Comparison of ENCODE assay signal across 37 cellular contexts in genomic region chr7:156032973-156033372, GRCh38.
"Had no signal": no experiment of that assay in that cellular context is flagged by ENCODE, and none has a peak within 500 bp of the region (broad histone marks: within the 10 kb centered on the region; RNA-seq: fewer than 3 reads in every experiment).

No MANE protein-coding gene starts in this region.

- H3K4me1 Mint-ChIP-seq: activated T-helper 17 cell treated with anti-CD3 and anti-CD28 coated beads, Interleukin-2, amount 50 U/mL, for 72 hours; central memory CD8-positive, alpha-beta T cell had no signal

- H3K9me3 ChIP-seq: ascending aorta, body of pancreas, breast epithelium had no signal

- H3K27me3 ChIP-seq: adrenal gland, ascending aorta, body of pancreas, brain microvascular endothelial cell, cardiac muscle cell had no signal

- H3K27me3 Mint-ChIP-seq: activated naive CD8-positive, alpha-beta T cell; activated naive CD8-positive, alpha-beta T cell treated with anti-CD3 and anti-CD28 coated beads, Interleukin-2, amount 50 U/mL, for 24 hours; activated T-cell treated with anti-CD3 and anti-CD28 coated beads, Interleukin-2, amount 50 U/mL, for 24 hours had no signal

- DNase-seq: activated effector memory CD4-positive, alpha-beta T cell treated with anti-CD3 and anti-CD28 coated beads, Interleukin-2, amount 50 U/mL, for 16 hours; activated effector memory CD4-positive, alpha-beta T cell treated with Interleukin-2 at 50 U/mL for 16 hours; activated gamma-delta T cell; activated gamma-delta T cell treated with Interleukin-2 at 50 U/mL for 16 hours; activated naive CD4-positive, alpha-beta T cell; activated naive CD4-positive, alpha-beta T cell treated with anti-CD3 and anti-CD28 coated beads for 36 hours; activated naive CD4-positive, alpha-beta T cell treated with anti-CD3 and anti-CD28 coated beads, Interleukin-2, amount 10 ng/mL, durations not matched to agents 7 days and 5 days; activated naive CD4-positive, alpha-beta T cell treated with anti-CD3 and anti-CD28 coated beads, Interleukin-2, amount 50 U/mL, for 16 hours; activated naive CD4-positive, alpha-beta T cell treated with Interleukin-2 at 50 U/mL for 16 hours; activated naive CD8-positive, alpha-beta T cell treated with anti-CD3 and anti-CD28 coated beads for 36 hours; activated naive CD8-positive, alpha-beta T cell treated with anti-CD3 and anti-CD28 coated beads, Interleukin-2, amount 10 ng/mL, durations not matched to agents 7 days and 5 days; activated naive CD8-positive, alpha-beta T cell treated with anti-CD3 and anti-CD28 coated beads, Interleukin-2, amount 50 U/mL, for 24 hours; activated T-cell treated with anti-CD3 and anti-CD28 coated beads, Interleukin-2, amount 50 U/mL, for 24 hours; activated T-cell treated with anti-CD3 and anti-CD28 coated beads, Interleukin-2, amount 50 U/mL, for 4 hours; activated T-cell treated with anti-CD3 and anti-CD28 coated beads, Interleukin-2, amount 50 U/mL, for 48 hours; activated T-cell treated with anti-CD3 and anti-CD28 coated beads, Interleukin-2, amount 50 U/mL, for 72 hours; adrenal gland; amniotic stem cell; amygdala; anterior cingulate cortex; aorta; body of pancreas; brain microvascular endothelial cell; caudate nucleus; central memory CD4-positive, alpha-beta T cell; cerebellar nuclear complex had no signal

- H3K36me3 Mint-ChIP-seq: activated naive CD4-positive, alpha-beta T cell treated with anti-CD3 and anti-CD28 coated beads, Interleukin-2, amount 50 U/mL, for 24 hours; activated naive CD8-positive, alpha-beta T cell treated with anti-CD3 and anti-CD28 coated beads for 36 hours; brain had no signal

- H3K4me1 ChIP-seq: adrenal gland, ascending aorta, body of pancreas, breast epithelium had no signal

- ATAC-seq: activated naive CD4-positive, alpha-beta T cell treated with anti-CD3 and anti-CD28 coated beads, Interleukin-2, amount 50 U/mL, for 72 hours; activated naive CD8-positive, alpha-beta T cell treated with anti-CD3 and anti-CD28 coated beads, Interleukin-2, amount 50 U/mL, for 24 hours; activated T-cell treated with anti-CD3 and anti-CD28 coated beads, Interleukin-2, amount 50 U/mL, for 4 hours; activated T-cell treated with anti-CD3 and anti-CD28 coated beads, Interleukin-2, amount 50 U/mL, for 72 hours; activated T-helper 17 cell treated with anti-CD3 and anti-CD28 coated beads, Interleukin-2, amount 50 U/mL, for 72 hours; body of pancreas had no signal

- H3K27ac Mint-ChIP-seq: activated naive CD4-positive, alpha-beta T cell treated with anti-CD3 and anti-CD28 coated beads for 36 hours; activated naive CD4-positive, alpha-beta T cell treated with anti-CD3 and anti-CD28 coated beads, Interleukin-2, amount 10 ng/mL, durations not matched to agents 7 days and 5 days; activated naive CD4-positive, alpha-beta T cell treated with anti-CD3 and anti-CD28 coated beads, Interleukin-2, amount 50 U/mL, for 24 hours; activated naive CD8-positive, alpha-beta T cell; activated naive CD8-positive, alpha-beta T cell treated with anti-CD3 and anti-CD28 coated beads for 36 hours; activated naive CD8-positive, alpha-beta T cell treated with anti-CD3 and anti-CD28 coated beads, Interleukin-2, amount 10 ng/mL, durations not matched to agents 7 days and 5 days; activated naive CD8-positive, alpha-beta T cell treated with anti-CD3 and anti-CD28 coated beads, Interleukin-2, amount 50 U/mL, for 24 hours; activated T-cell treated with anti-CD3 and anti-CD28 coated beads, Interleukin-2, amount 50 U/mL, for 24 hours; activated T-cell treated with anti-CD3 and anti-CD28 coated beads, Interleukin-2, amount 50 U/mL, for 72 hours; activated T-helper 1 cell treated with anti-CD3 and anti-CD28 coated beads, Interleukin-12 subunit alpha, Interleukin-12 subunit beta, Interleukin-2, Interleukin-4 antibody, amounts not matched to agents 30 ng/mL and 10 ng/mL and 1 ng/mL, durations not matched to agents 14 hours and 24 hours and 36 hours; activated T-helper 17 cell treated with anti-CD3 and anti-CD28 coated beads, Interleukin-2, amount 50 U/mL, for 72 hours; activated T-helper 2 cell treated with anti-CD3 and anti-CD28 coated beads, Interferon-gamma antibody, Interleukin-2, Interleukin-4, amounts not matched to agents 10 μg/mL and 5 μg/mL and 100 μg/mL, durations not matched to agents 14 hours and 24 hours and 36 hours; brain had no signal

- H3K4me3 ChIP-seq: adrenal gland, ascending aorta, body of pancreas, breast epithelium, cardiac muscle cell had no signal

- H3K36me3 ChIP-seq: adrenal gland, ascending aorta, brain microvascular endothelial cell, breast epithelium, cardiac muscle cell had no signal

- H3K9me3 Mint-ChIP-seq: activated T-helper 17 cell treated with anti-CD3 and anti-CD28 coated beads, Interleukin-2, amount 50 U/mL, for 72 hours had no signal

- H3K4me3 Mint-ChIP-seq: activated naive CD4-positive, alpha-beta T cell treated with anti-CD3 and anti-CD28 coated beads for 36 hours; activated naive CD4-positive, alpha-beta T cell treated with anti-CD3 and anti-CD28 coated beads, Interleukin-2, amount 10 ng/mL, durations not matched to agents 7 days and 5 days; activated naive CD4-positive, alpha-beta T cell treated with anti-CD3 and anti-CD28 coated beads, Interleukin-2, amount 50 U/mL, for 24 hours; activated naive CD8-positive, alpha-beta T cell; activated naive CD8-positive, alpha-beta T cell treated with anti-CD3 and anti-CD28 coated beads for 36 hours; activated naive CD8-positive, alpha-beta T cell treated with anti-CD3 and anti-CD28 coated beads, Interleukin-2, amount 10 ng/mL, durations not matched to agents 7 days and 5 days; activated naive CD8-positive, alpha-beta T cell treated with anti-CD3 and anti-CD28 coated beads, Interleukin-2, amount 50 U/mL, for 24 hours; activated T-cell treated with anti-CD3 and anti-CD28 coated beads, Interleukin-2, amount 50 U/mL, for 24 hours; activated T-cell treated with anti-CD3 and anti-CD28 coated beads, Interleukin-2, amount 50 U/mL, for 4 hours; activated T-cell treated with anti-CD3 and anti-CD28 coated beads, Interleukin-2, amount 50 U/mL, for 72 hours; activated T-helper 1 cell treated with anti-CD3 and anti-CD28 coated beads, Interleukin-12 subunit alpha, Interleukin-12 subunit beta, Interleukin-2, Interleukin-4 antibody, amounts not matched to agents 30 ng/mL and 10 ng/mL and 1 ng/mL, durations not matched to agents 14 hours and 24 hours and 36 hours; activated T-helper 17 cell treated with anti-CD3 and anti-CD28 coated beads, Interleukin-2, amount 50 U/mL, for 72 hours; brain; central memory CD8-positive, alpha-beta T cell had no signal

- H3K27ac ChIP-seq: adrenal gland, ascending aorta, body of pancreas, brain microvascular endothelial cell, breast epithelium, cardiac muscle cell had no signal
